12 cellular contexts compared by ENCODE assay signal in the genomic region with DNA sequence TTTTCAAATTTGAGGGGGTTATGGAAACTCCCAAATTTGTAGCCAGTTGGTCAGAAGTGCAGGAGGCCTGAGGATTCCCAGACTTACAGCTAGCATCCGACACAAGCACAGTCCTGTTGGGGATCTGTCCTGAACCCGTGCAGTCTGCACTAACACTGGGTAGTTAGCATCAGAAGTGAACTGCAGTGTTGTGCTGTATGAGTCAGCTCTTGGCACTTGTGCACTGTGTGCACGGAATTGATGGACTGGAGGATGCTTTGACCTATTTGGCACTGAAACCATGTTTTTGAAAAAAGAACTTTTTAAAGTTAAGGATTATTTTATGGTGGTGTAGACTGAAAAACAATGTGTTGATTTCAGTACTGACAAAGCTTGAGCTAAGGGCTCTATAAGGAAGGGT.
A peak's percentile ranks its signal among the peaks of the same experiment; 100 is the strongest.
DNase-seq lines count a peak whose midpoint lies in the region; ATAC-seq and TF ChIP-seq lines count a peak whose summit lies in the region.
"Had no signal": no experiment of that assay in that cellular context is flagged by ENCODE, and none has a peak within 500 bp of the region (broad histone marks: within the 10 kb centered on the region; RNA-seq: fewer than 3 reads in every experiment).

No MANE protein-coding gene starts in this region.

- H3K27ac ChIP-seq in upper lobe of right lung: no peak overlapping the region

- peak; percentile 51 for ATAC-seq in upper lobe of right lung
- no peak for ATAC-seq in activated CD4-positive, CD25-positive, alpha-beta regulatory T cell treated with anti-CD3 and anti-CD28 coated beads, Interleukin-2, amount 50 U/mL, for 24 hours
- ATAC-seq: stimulated activated effector memory CD8-positive, alpha-beta T cell treated with anti-CD3 and anti-CD28 coated beads, Interleukin-12 subunit alpha, Interleukin-12 subunit beta, amount 100 ng/mL, for 72 hours had no signal

- H3K27me3 ChIP-seq in MG63 (no peaks in the 10 kb centered on the region), upper lobe of right lung (no peaks in the 10 kb centered on the region)

- H3K9me3 ChIP-seq in MG63 (no peaks in the 10 kb centered on the region), upper lobe of right lung (no peaks in the 10 kb centered on the region)
- H3K9me3 ChIP-seq: Caco-2 had no signal

- TF ChIP-seq CTCF in upper lobe of right lung (IDR thresholded peaks at IDR 0.05): no peak

- intact Hi-C loops in upper lobe of right lung (cut with DNase I): no loop called here

- no peak overlapping the region for H3K4me3 ChIP-seq in MG63
- no peak overlapping the region for H3K4me3 ChIP-seq in upper lobe of right lung

- peaks cover 5% of the 10 kb centered on the region for H3K4me1 ChIP-seq in upper lobe of right lung
- H3K4me1 ChIP-seq: Caco-2 had no signal

- DNase-seq in MG63: peak; percentile 81
- peak; percentile 52 to 55 for DNase-seq in dermis microvascular lymphatic vessel endothelial cell (ENCODE audit: low read depth in 2 of 2)
- DNase-seq in lung microvascular endothelial cell (ENCODE audit: low read depth in 2 of 2): peak; percentile 39 to 78
- DNase-seq in upper lobe of right lung: no peak
- DNase-seq in NCI-H2227 treated with DMSO at 0.1 percent for 48 hours (lab: John Stamatoyannopoulos, UW): no peak
- DNase-seq in NOMO-1 (lab: John Stamatoyannopoulos, UW; ENCODE audit: unreplicated experiment in 2 of 2): no peak
- DNase-seq: Caco-2; NCI-H2029; stimulated activated CD4-positive, alpha-beta T cell treated with anti-CD3 and anti-CD28 coated beads, Interleukin-1b, Interleukin-23, amount 100 ng/mL, for 48 hours; T1000 had no signal

- H3K36me3 ChIP-seq in MG63 (no peaks in the 10 kb centered on the region), upper lobe of right lung (no peaks in the 10 kb centered on the region)

Comparison
In these comparisons a context has a peak if more than half of its experiments do, and no peak if none do; other contexts are left out.
1. DNase-seq: peak in MG63 (single experiment), dermis microvascular lymphatic vessel endothelial cell (2 of 2) and lung microvascular endothelial cell (2 of 2); none in upper lobe of right lung (single experiment), NCI-H2227 treated with DMSO at 0.1 percent for 48 hours (single experiment) and NOMO-1 (0 of 2).